In the genomic region with DNA sequence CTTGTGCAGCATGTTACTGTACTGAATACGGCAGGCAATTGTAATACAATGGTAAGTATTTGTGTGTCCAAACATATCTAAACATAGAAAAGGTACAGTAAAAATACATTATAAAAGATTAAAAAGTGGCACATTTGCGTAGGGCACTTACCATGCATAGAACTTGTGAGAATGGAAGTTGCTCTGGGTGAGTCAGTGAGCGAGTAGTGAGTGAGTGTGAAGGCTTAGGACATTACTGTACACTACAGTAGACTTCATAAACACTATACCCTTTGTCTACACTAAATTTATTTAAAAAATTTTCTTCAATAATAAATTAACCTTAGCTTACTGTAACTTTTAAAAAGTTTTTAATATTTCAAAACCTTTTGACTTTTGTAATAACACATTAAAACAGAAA, we compare ENCODE assay signal across 28 cellular contexts.
"Had no signal": no experiment of that assay in that cellular context is flagged by ENCODE, and none has a peak within 500 bp of the region (broad histone marks: within the 10 kb centered on the region; RNA-seq: fewer than 3 reads in every experiment).

No MANE protein-coding gene starts in this region.

- H3K4me1 Mint-ChIP-seq: activated B cell treated with CpG ODN at 0.5 μM for 24 hours; activated CD4-positive, alpha-beta T cell treated with anti-CD3 and anti-CD28 coated beads, Interleukin-2, amount 10 ng/mL, durations not matched to agents 24 days and 14 days; activated naive CD4-positive, alpha-beta T cell treated with anti-CD3 and anti-CD28 coated beads, Interleukin-2, amount 10 ng/mL, durations not matched to agents 7 days and 5 days; activated naive CD8-positive, alpha-beta T cell treated with anti-CD3 and anti-CD28 coated beads for 36 hours had no signal

- ATAC-seq: T-helper 17 cell had no signal

- H3K9me3 ChIP-seq: breast epithelium, MG63, Peyer's patch had no signal

- H3K27me3 Mint-ChIP-seq: activated B cell treated with CpG ODN at 0.5 μM for 24 hours; activated CD4-positive, alpha-beta memory T cell treated with anti-CD3 and anti-CD28 coated beads for 36 hours; activated CD4-positive, alpha-beta T cell treated with anti-CD3 and anti-CD28 coated beads, Interleukin-2, amount 10 ng/mL, durations not matched to agents 24 days and 14 days; activated naive CD4-positive, alpha-beta T cell treated with anti-CD3 and anti-CD28 coated beads, Interleukin-2, amount 10 ng/mL, durations not matched to agents 7 days and 5 days; activated naive CD8-positive, alpha-beta T cell treated with anti-CD3 and anti-CD28 coated beads for 36 hours had no signal

- H3K27me3 ChIP-seq: breast epithelium, MG63, Peyer's patch had no signal

- H3K27ac Mint-ChIP-seq: activated B cell treated with CpG ODN at 0.5 μM for 24 hours; activated CD4-positive, alpha-beta memory T cell treated with anti-CD3 and anti-CD28 coated beads for 36 hours; activated CD4-positive, alpha-beta T cell treated with anti-CD3 and anti-CD28 coated beads, Interleukin-2, amount 10 ng/mL, durations not matched to agents 24 days and 14 days; activated naive CD4-positive, alpha-beta T cell treated with anti-CD3 and anti-CD28 coated beads, Interleukin-2, amount 10 ng/mL, durations not matched to agents 7 days and 5 days; activated naive CD8-positive, alpha-beta T cell treated with anti-CD3 and anti-CD28 coated beads for 36 hours; activated T-helper 2 cell treated with anti-CD3 and anti-CD28 coated beads, Interferon-gamma antibody, Interleukin-2, Interleukin-4, amounts not matched to agents 10 μg/mL and 5 μg/mL and 100 μg/mL, durations not matched to agents 14 hours and 24 hours and 36 hours; T-helper 17 cell had no signal

- H3K9me3 Mint-ChIP-seq: activated B cell treated with CpG ODN at 0.5 μM for 24 hours; activated CD4-positive, alpha-beta memory T cell treated with anti-CD3 and anti-CD28 coated beads for 36 hours; activated CD4-positive, alpha-beta T cell treated with anti-CD3 and anti-CD28 coated beads, Interleukin-2, amount 10 ng/mL, durations not matched to agents 24 days and 14 days; activated naive CD4-positive, alpha-beta T cell treated with anti-CD3 and anti-CD28 coated beads, Interleukin-2, amount 10 ng/mL, durations not matched to agents 7 days and 5 days; activated naive CD8-positive, alpha-beta T cell treated with anti-CD3 and anti-CD28 coated beads for 36 hours; activated T-helper 2 cell treated with anti-CD3 and anti-CD28 coated beads, Interferon-gamma antibody, Interleukin-2, Interleukin-4, amounts not matched to agents 10 μg/mL and 5 μg/mL and 100 μg/mL, durations not matched to agents 14 hours and 24 hours and 36 hours had no signal

- H3K4me1 ChIP-seq: breast epithelium, Peyer's patch had no signal

- H3K4me3 ChIP-seq: breast epithelium, MG63, Peyer's patch had no signal

- H3K4me3 Mint-ChIP-seq: activated B cell treated with CpG ODN at 0.5 μM for 24 hours; activated CD4-positive, alpha-beta memory T cell treated with anti-CD3 and anti-CD28 coated beads for 36 hours; activated CD4-positive, alpha-beta T cell treated with anti-CD3 and anti-CD28 coated beads, Interleukin-2, amount 10 ng/mL, durations not matched to agents 24 days and 14 days; activated naive CD4-positive, alpha-beta T cell treated with anti-CD3 and anti-CD28 coated beads, Interleukin-2, amount 10 ng/mL, durations not matched to agents 7 days and 5 days; activated naive CD8-positive, alpha-beta T cell treated with anti-CD3 and anti-CD28 coated beads for 36 hours; T-helper 17 cell had no signal

- H3K36me3 ChIP-seq: breast epithelium had no signal

- DNase-seq: activated B cell treated with CpG ODN at 0.5 μM for 24 hours; activated CD4-positive, alpha-beta memory T cell treated with anti-CD3 and anti-CD28 coated beads for 36 hours; activated CD4-positive, alpha-beta T cell treated with anti-CD3 and anti-CD28 coated beads for 1 hour; activated CD4-positive, alpha-beta T cell treated with anti-CD3 and anti-CD28 coated beads, Interleukin-2, amount 10 ng/mL, durations not matched to agents 24 days and 14 days; activated CD8-positive, alpha-beta memory T cell treated with anti-CD3 and anti-CD28 coated beads for 24 hours; activated gamma-delta T cell treated with Interleukin-2 at 50 U/mL for 16 hours; activated naive CD4-positive, alpha-beta T cell treated with anti-CD3 and anti-CD28 coated beads, Interleukin-2, amount 10 ng/mL, durations not matched to agents 7 days and 5 days; activated naive CD8-positive, alpha-beta T cell treated with anti-CD3 and anti-CD28 coated beads for 36 hours; activated T-cell treated with anti-CD3 and anti-CD28 coated beads for 4 hours; activated T-cell treated with anti-CD3 and anti-CD28 coated beads, Interleukin-2, amount 50 U/mL, for 48 hours; central memory CD4-positive, alpha-beta T cell; MG63; MV-4-11; NCI-H1092 treated with DMSO at 0.1 percent for 48 hours; NCI-H1417 treated with DMSO at 0.1 percent for 48 hours; NCI-H1694; NCI-H2029 treated with DMSO at 0.1 percent for 48 hours; NCI-H345; NCI-H510A; NCI-H526 treated with DMSO at 0.1 percent for 48 hours; NCI-H82; OCI-M1; Peyer's patch; SHP77 treated with DMSO at 0.1 percent for 48 hours; T-helper 17 cell; T-helper 9 cell had no signal
